ENCODE assay signal across 18 cellular contexts in the genomic region with DNA sequence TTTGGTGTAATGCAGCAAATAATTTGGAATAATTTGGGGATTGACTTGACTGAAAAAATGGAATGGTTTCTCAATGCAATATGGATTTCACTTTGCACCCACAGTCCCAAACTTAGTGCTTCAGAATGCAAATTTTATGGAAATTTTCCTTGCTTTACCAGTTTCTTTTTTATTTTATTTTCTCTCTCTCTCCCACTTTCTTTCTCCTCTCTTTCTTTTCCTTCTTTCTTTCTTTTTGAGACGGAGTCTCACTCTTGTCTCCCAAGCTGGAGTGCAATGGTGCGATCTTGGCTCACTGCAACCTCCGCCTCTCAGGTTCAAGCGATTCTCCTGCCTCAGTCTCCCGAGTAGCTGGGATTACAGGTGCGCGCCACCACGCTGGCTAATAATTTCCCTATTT.
A peak's percentile ranks its signal among the peaks of the same experiment; 100 is the strongest.
DNase-seq lines count a peak whose midpoint lies in the region; ATAC-seq, FAIRE-seq and TF ChIP-seq lines count a peak whose summit lies in the region.
"Had no signal": no experiment of that assay in that cellular context is flagged by ENCODE, and none has a peak within 500 bp of the region (broad histone marks: within the 10 kb centered on the region; RNA-seq: fewer than 3 reads in every experiment).

No MANE protein-coding gene starts in this region.

- H3K9me3 Mint-ChIP-seq in activated naive CD4-positive, alpha-beta T cell treated with anti-CD3 and anti-CD28 coated beads, Interleukin-2, amount 50 U/mL, for 24 hours = no peaks in the 10 kb centered on the region
- no peaks in the 10 kb centered on the region for H3K9me3 Mint-ChIP-seq in activated T-helper 17 cell treated with anti-CD3 and anti-CD28 coated beads, Interleukin-2, amount 50 U/mL, for 72 hours
- H3K9me3 Mint-ChIP-seq in stimulated activated effector memory CD8-positive, alpha-beta T cell treated with anti-CD3 and anti-CD28 coated beads, Interleukin-12 subunit alpha, Interleukin-12 subunit beta, amount 100 ng/mL, for 72 hours = no peaks in the 10 kb centered on the region
- H3K9me3 Mint-ChIP-seq: type B pancreatic cell had no signal

- H3K36me3 ChIP-seq in upper lobe of right lung = no peaks in the 10 kb centered on the region
- H3K36me3 ChIP-seq: pancreas had no signal

- peaks cover 69% of the 10 kb centered on the region for H3K4me1 Mint-ChIP-seq in activated naive CD4-positive, alpha-beta T cell treated with anti-CD3 and anti-CD28 coated beads, Interleukin-2, amount 50 U/mL, for 24 hours
- peaks cover 11% of the 10 kb centered on the region for H3K4me1 Mint-ChIP-seq in activated T-helper 17 cell treated with anti-CD3 and anti-CD28 coated beads, Interleukin-2, amount 50 U/mL, for 72 hours
- peaks cover 40% of the 10 kb centered on the region for H3K4me1 Mint-ChIP-seq in stimulated activated effector memory CD8-positive, alpha-beta T cell treated with anti-CD3 and anti-CD28 coated beads, Interleukin-12 subunit alpha, Interleukin-12 subunit beta, amount 100 ng/mL, for 72 hours

- no peaks in the 10 kb centered on the region for H3K27me3 Mint-ChIP-seq in activated naive CD4-positive, alpha-beta T cell treated with anti-CD3 and anti-CD28 coated beads, Interleukin-2, amount 50 U/mL, for 24 hours
- H3K27me3 Mint-ChIP-seq in activated T-helper 17 cell treated with anti-CD3 and anti-CD28 coated beads, Interleukin-2, amount 50 U/mL, for 72 hours = peaks cover 6% of the 10 kb centered on the region

- peaks cover 19% of the 10 kb centered on the region for H3K27me3 ChIP-seq in upper lobe of right lung

- no peak overlapping the region for H3K4me3 ChIP-seq in upper lobe of right lung
- H3K4me3 ChIP-seq: PC-9 had no signal

- no peak for ATAC-seq in activated T-helper 17 cell treated with anti-CD3 and anti-CD28 coated beads, Interleukin-2, amount 50 U/mL, for 72 hours (replicated peaks)
- ATAC-seq in stimulated activated effector memory CD8-positive, alpha-beta T cell treated with anti-CD3 and anti-CD28 coated beads, Interleukin-12 subunit alpha, Interleukin-12 subunit beta, amount 100 ng/mL, for 72 hours = no peak
- no peak for ATAC-seq in upper lobe of right lung

- H3K4me1 ChIP-seq in upper lobe of right lung = peaks cover 11% of the 10 kb centered on the region
- H3K4me1 ChIP-seq: pancreas had no signal

- no peaks in the 10 kb centered on the region for H3K36me3 Mint-ChIP-seq in activated naive CD4-positive, alpha-beta T cell treated with anti-CD3 and anti-CD28 coated beads, Interleukin-2, amount 50 U/mL, for 24 hours
- no peaks in the 10 kb centered on the region for H3K36me3 Mint-ChIP-seq in activated T-helper 17 cell treated with anti-CD3 and anti-CD28 coated beads, Interleukin-2, amount 50 U/mL, for 72 hours (ENCODE audit: low read depth)
- peaks cover 7% of the 10 kb centered on the region for H3K36me3 Mint-ChIP-seq in stimulated activated effector memory CD8-positive, alpha-beta T cell treated with anti-CD3 and anti-CD28 coated beads, Interleukin-12 subunit alpha, Interleukin-12 subunit beta, amount 100 ng/mL, for 72 hours
- H3K36me3 Mint-ChIP-seq: type B pancreatic cell had no signal

- intact Hi-C loops in upper lobe of right lung (cut with DNase I) = no loop called here

- TF ChIP-seq CTCF in upper lobe of right lung (IDR thresholded peaks at IDR 0.05) = no peak

- H3K27ac Mint-ChIP-seq in activated naive CD4-positive, alpha-beta T cell treated with anti-CD3 and anti-CD28 coated beads, Interleukin-2, amount 50 U/mL, for 24 hours = peak overlapping the region; percentile 95
- H3K27ac Mint-ChIP-seq in activated T-helper 17 cell treated with anti-CD3 and anti-CD28 coated beads, Interleukin-2, amount 50 U/mL, for 72 hours = peak overlapping the region; percentile 83
- H3K27ac Mint-ChIP-seq in stimulated activated effector memory CD8-positive, alpha-beta T cell treated with anti-CD3 and anti-CD28 coated beads, Interleukin-12 subunit alpha, Interleukin-12 subunit beta, amount 100 ng/mL, for 72 hours = peak overlapping the region; percentile 90
- H3K27ac Mint-ChIP-seq: type B pancreatic cell had no signal

- DNase-seq in activated naive CD4-positive, alpha-beta T cell treated with Interleukin-2 at 50 U/mL for 16 hours = no peak
- no peak for DNase-seq in GM12891 (ENCODE audit: insufficient read length, low spot score)
- no peak for DNase-seq in stimulated activated effector memory CD8-positive, alpha-beta T cell treated with anti-CD3 and anti-CD28 coated beads, Interleukin-12 subunit alpha, Interleukin-12 subunit beta, amount 100 ng/mL, for 72 hours (ENCODE audit: low spot score in 2 of 2)
- DNase-seq in NCI-H82 (lab: John Stamatoyannopoulos, UW) = no peak
- no peak for DNase-seq in NCI-H2081 treated with DMSO at 0.1 percent for 48 hours (lab: John Stamatoyannopoulos, UW)
- no peak for DNase-seq in upper lobe of right lung
- DNase-seq: GF-D8, NCI-H1436, NCI-H2171 treated with DMSO at 0.1 percent for 48 hours, NCI-H774 had no signal

- no peaks in the 10 kb centered on the region for H3K9me3 ChIP-seq in upper lobe of right lung
- H3K9me3 ChIP-seq: pancreas had no signal

- TF ChIP-seq POLR2A in GM12891 (IDR thresholded peaks at IDR 0.05; ENCODE audit: low read depth, low read length) = no peak

- H3K4me3 Mint-ChIP-seq in activated naive CD4-positive, alpha-beta T cell treated with anti-CD3 and anti-CD28 coated beads, Interleukin-2, amount 50 U/mL, for 24 hours = peak overlapping the region; percentile 87
- H3K4me3 Mint-ChIP-seq in activated T-helper 17 cell treated with anti-CD3 and anti-CD28 coated beads, Interleukin-2, amount 50 U/mL, for 72 hours = peak overlapping the region; percentile 68
- peak overlapping the region; percentile 60 for H3K4me3 Mint-ChIP-seq in stimulated activated effector memory CD8-positive, alpha-beta T cell treated with anti-CD3 and anti-CD28 coated beads, Interleukin-12 subunit alpha, Interleukin-12 subunit beta, amount 100 ng/mL, for 72 hours
- H3K4me3 Mint-ChIP-seq: type B pancreatic cell had no signal

- no peak overlapping the region for H3K27ac ChIP-seq in upper lobe of right lung
- H3K27ac ChIP-seq: pancreas, PC-9 had no signal

- FAIRE-seq in GM12891 (lab: Jason Lieb, UNC) = peak; percentile 20
- FAIRE-seq: D721Med, frontal cortex, GM12878, pancreas had no signal

TF ChIP-seq in GM12891, 5 proteins besides CTCF, POLR2A, EP300 and RAD21:
- TF ChIP-seq TAF1 (IDR thresholded peaks at IDR 0.05; ENCODE audit: low read depth, low read length) (no peak), POU2F2 (IDR thresholded peaks at IDR 0.05; ENCODE audit: low read depth, low read length) (no peak), PAX5 (IDR thresholded peaks at IDR 0.05; ENCODE audit: insufficient read depth, low read length, severe bottlenecking) (no peak), POLR2AphosphoS5 (IDR thresholded peaks at IDR 0.05; ENCODE audit: low read depth, low read length) (no peak), SPI1 (IDR thresholded peaks at IDR 0.05; ENCODE audit: low read depth, low read length) (no peak)
TF ChIP-seq in GM12891: peak in this region for 0.
